ENCODE assay signal across 30 cellular contexts in genomic region chr12:5101686-5102085, GRCh38. TPM values are rescaled to one million over a fixed set of nuclear protein-coding genes. Genes with fewer than 3 reads are reported as not detected.
"Had no signal": no experiment of that assay in that cellular context is flagged by ENCODE, and none has a peak within 500 bp of the region (broad histone marks: within the 10 kb centered on the region; RNA-seq: fewer than 3 reads in every experiment).

No MANE protein-coding gene starts in this region.

- H3K4me2 ChIP-seq: neural progenitor cell had no signal

- H3K4me1 Mint-ChIP-seq: naive thymus-derived CD4-positive, alpha-beta T cell; stimulated activated naive B cell treated with anti-CD40 and anti-IgM and Interleukin-4, amounts not matched to agents 10 μg/mL and 1 μg/mL and 100 μg/mL, for 72 hours had no signal

- H3K36me3 Mint-ChIP-seq: neural progenitor cell; stimulated activated naive B cell treated with anti-CD40 and anti-IgM and Interleukin-4, amounts not matched to agents 10 μg/mL and 1 μg/mL and 100 μg/mL, for 72 hours had no signal

- H3K36me3 ChIP-seq: esophagus squamous epithelium, gastrocnemius medialis, neural progenitor cell, ovary, thoracic aorta, tibial nerve, upper lobe of left lung had no signal

- H3K9ac ChIP-seq: neural progenitor cell had no signal

- H3K27ac Mint-ChIP-seq: naive thymus-derived CD4-positive, alpha-beta T cell; nephron; neural progenitor cell; stimulated activated naive B cell treated with anti-CD40 and anti-IgM and Interleukin-4, amounts not matched to agents 10 μg/mL and 1 μg/mL and 100 μg/mL, for 72 hours; stimulated activated naive CD8-positive, alpha-beta T cell treated with anti-CD3 and anti-CD28 coated beads, Interleukin-15, Interleukin-2, amounts not matched to agents 100 ng/mL and 50 ng/mL, for 24 hours had no signal

- H3K4me3 ChIP-seq: coronary artery, esophagus squamous epithelium, gastrocnemius medialis, neural progenitor cell, ovary, psoas muscle, skin epidermis, thoracic aorta, tibial nerve, upper lobe of left lung had no signal

- ATAC-seq: gastrocnemius medialis; left lobe of liver; naive thymus-derived CD4-positive, alpha-beta T cell; psoas muscle; right cardiac atrium; stimulated activated naive B cell treated with anti-CD40 and anti-IgM and Interleukin-4, amounts not matched to agents 10 μg/mL and 1 μg/mL and 100 μg/mL, for 72 hours had no signal

- H3K4me1 ChIP-seq: neural progenitor cell, psoas muscle, upper lobe of left lung had no signal

- H3K9me3 Mint-ChIP-seq: stimulated activated naive CD8-positive, alpha-beta T cell treated with anti-CD3 and anti-CD28 coated beads, Interleukin-15, Interleukin-2, amounts not matched to agents 100 ng/mL and 50 ng/mL, for 24 hours had no signal

- H3K4me3 Mint-ChIP-seq: naive thymus-derived CD4-positive, alpha-beta T cell; nephron; neural progenitor cell; stimulated activated naive B cell treated with anti-CD40 and anti-IgM and Interleukin-4, amounts not matched to agents 10 μg/mL and 1 μg/mL and 100 μg/mL, for 72 hours; stimulated activated naive CD8-positive, alpha-beta T cell treated with anti-CD3 and anti-CD28 coated beads, Interleukin-15, Interleukin-2, amounts not matched to agents 100 ng/mL and 50 ng/mL, for 24 hours had no signal

- H3K27ac ChIP-seq: coronary artery, esophagus squamous epithelium, gastrocnemius medialis, neural progenitor cell, ovary, psoas muscle, skin epidermis, thoracic aorta, tibial nerve, upper lobe of left lung had no signal

- H2AFZ ChIP-seq: neural progenitor cell had no signal

- H3K9me3 ChIP-seq: esophagus squamous epithelium, gastrocnemius medialis, ovary, psoas muscle, thoracic aorta, upper lobe of left lung had no signal

- DNase-seq: dermis blood vessel endothelial cell; effector memory CD4-positive, alpha-beta T cell; esophagus squamous epithelium; gastrocnemius medialis; head of caudate nucleus; kidney; mesendoderm; midbrain; naive thymus-derived CD4-positive, alpha-beta T cell; ovary; posterior cingulate gyrus; psoas muscle; right cardiac atrium; stimulated activated CD4-positive, alpha-beta T cell treated with anti-CD3 and anti-CD28 coated beads, Interleukin-15, amount 100 ng/mL, for 24 hours; stimulated activated CD4-positive, alpha-beta T cell treated with anti-CD3 and anti-CD28 coated beads, Interleukin-2, amount 100 ng/mL, for 48 hours; stimulated activated naive B cell treated with anti-CD40 and anti-IgM and Interleukin-4, amounts not matched to agents 10 μg/mL and 1 μg/mL and 100 μg/mL, for 72 hours; upper lobe of left lung had no signal

- H3K27me3 ChIP-seq: gastrocnemius medialis, neural progenitor cell, ovary, tibial nerve, upper lobe of left lung had no signal

RNA-seq across cellular contexts. Expression of gene KCNA5, which starts 58.0 kb away (rescaled TPM):
- total RNA-seq: dermis blood vessel endothelial cell; endothelial cell of umbilical vein; epithelial cell of proximal tubule; glomerular endothelial cell; lung microvascular endothelial cell; naive thymus-derived CD4-positive, alpha-beta T cell; renal cortical epithelial cell had no signal
- polyA plus RNA-seq: endothelial cell of umbilical vein; naive thymus-derived CD4-positive, alpha-beta T cell had no signal
